8 cellular contexts compared by ENCODE assay signal in genomic region chr5:112737472-112738179, GRCh38. TPM values are rescaled to one million over a fixed set of nuclear protein-coding genes. Genes with fewer than 3 reads are reported as not detected.
A peak's percentile ranks its signal among the peaks of the same experiment; 100 is the strongest.
DNase-seq lines count a peak whose midpoint lies in the region; ATAC-seq and TF ChIP-seq lines count a peak whose summit lies in the region.

TSS of gene APC (plus strand) at chr5:112737885. CDS start at chr5:112754891, 17,006 bp downstream.

- H3K36me3 Mint-ChIP-seq in stimulated activated naive CD8-positive, alpha-beta T cell treated with anti-CD3 and anti-CD28 coated beads, Interleukin-15, Interleukin-2, amounts not matched to agents 100 ng/mL and 50 ng/mL, for 24 hours (ENCODE audit: low read depth), result peaks cover 5% of the 10 kb centered on the region

- H3K4me1 Mint-ChIP-seq in stimulated activated naive CD8-positive, alpha-beta T cell treated with anti-CD3 and anti-CD28 coated beads, Interleukin-15, Interleukin-2, amounts not matched to agents 100 ng/mL and 50 ng/mL, for 24 hours (ENCODE audit: low read depth), result peaks cover 20% of the 10 kb centered on the region

- peaks cover 17% of the 10 kb centered on the region for H3F3A ChIP-seq in neural cell (ENCODE audit: insufficient read depth, low read length, poor library complexity, severe bottlenecking)

- H3K9me3 ChIP-seq in neural cell (ENCODE audit: low read length), result no peaks in the 10 kb centered on the region

- H3K4me2 ChIP-seq in neural cell (ENCODE audit: low read length), result peak within 1 kb of the TSS; percentile 96

- H3K9me3 Mint-ChIP-seq in stimulated activated naive CD8-positive, alpha-beta T cell treated with anti-CD3 and anti-CD28 coated beads, Interleukin-15, Interleukin-2, amounts not matched to agents 100 ng/mL and 50 ng/mL, for 24 hours, result no peaks in the 10 kb centered on the region

- DNase-seq in Daoy (ENCODE audit: low read depth) (peak; percentile 97), LHCN-M2 (ENCODE audit: low read depth) (peak; percentile 88), SIG-M5 (lab: John Stamatoyannopoulos, UW) (peak; percentile 65), activated gamma-delta T cell (lab: John Stamatoyannopoulos, UW) (peak; percentile 76), foreskin fibroblast (peak; percentile 87 to 96)

- peak within 1 kb of the TSS; percentile 81 for H3K9ac ChIP-seq in neural cell (ENCODE audit: low read length)

- H2AFZ ChIP-seq in neural cell (ENCODE audit: low read depth, low read length), result peak within 1 kb of the TSS; percentile 71

- peak; percentile 64 for TF ChIP-seq EP300 in neural cell (conservative IDR thresholded peaks at IDR 0.05; ENCODE audit: poor library complexity, severe bottlenecking)

- H3K36me3 ChIP-seq in neural cell (ENCODE audit: insufficient read depth, low read length), result no peaks in the 10 kb centered on the region

- TF ChIP-seq CTCF in foreskin fibroblast (IDR thresholded peaks at IDR 0.05; ENCODE audit: low read depth, low read length) (no peak), neural cell (IDR thresholded peaks at IDR 0.05; ENCODE audit: poor library complexity, severe bottlenecking) (peak; percentile 31)

- H3K79me2 ChIP-seq in neural cell (replicated peaks; ENCODE audit: insufficient read depth, low read length), result peaks cover 75% of the 10 kb centered on the region

- H3K4me3 Mint-ChIP-seq in stimulated activated naive CD8-positive, alpha-beta T cell treated with anti-CD3 and anti-CD28 coated beads, Interleukin-15, Interleukin-2, amounts not matched to agents 100 ng/mL and 50 ng/mL, for 24 hours, result peak within 1 kb of the TSS; percentile 97

- peak; percentile 14 for TF ChIP-seq RAD21 in neural cell (conservative IDR thresholded peaks at IDR 0.05)

- H3K9me2 ChIP-seq in neural cell (ENCODE audit: insufficient read depth, low read length), result no peaks in the 10 kb centered on the region

- H3K27ac Mint-ChIP-seq in stimulated activated naive CD8-positive, alpha-beta T cell treated with anti-CD3 and anti-CD28 coated beads, Interleukin-15, Interleukin-2, amounts not matched to agents 100 ng/mL and 50 ng/mL, for 24 hours, result peak within 1 kb of the TSS; percentile 90

- peak within 1 kb of the TSS; percentile 65 to 76 for H3K4me3 ChIP-seq in foreskin fibroblast (ENCODE audit: low read depth in 1 of 2, low read length in 2 of 2)
- H3K4me3 ChIP-seq in neural cell (ENCODE audit: low read length), result peak within 1 kb of the TSS; percentile 77

- H3K27me3 ChIP-seq in neural cell (ENCODE audit: insufficient read depth, low read depth, low read length), result no peaks in the 10 kb centered on the region

- H4K20me1 ChIP-seq in neural cell (ENCODE audit: insufficient read depth), result no peaks in the 10 kb centered on the region

- ATAC-seq in GM21825 (IDR thresholded peaks at IDR 0.05; ENCODE audit: unreplicated experiment), result peak; percentile 99

- no peaks in the 10 kb centered on the region for H3K27me3 Mint-ChIP-seq in stimulated activated naive CD8-positive, alpha-beta T cell treated with anti-CD3 and anti-CD28 coated beads, Interleukin-15, Interleukin-2, amounts not matched to agents 100 ng/mL and 50 ng/mL, for 24 hours

- peak within 1 kb of the TSS; percentile 93 for H3K27ac ChIP-seq in neural cell (ENCODE audit: low read length)

TF ChIP-seq in neural cell, 6 proteins besides CTCF, POLR2A, EP300 and RAD21:
- peak; percentile 91 for TF ChIP-seq MXI1 (conservative IDR thresholded peaks at IDR 0.05; ENCODE audit: poor library complexity, severe bottlenecking)
- no peak for TF ChIP-seq EZH2 (IDR thresholded peaks at IDR 0.05; ENCODE audit: borderline replicate concordance, insufficient read depth, low read length, poor library complexity, severe bottlenecking)
- peak; percentile 25 for TF ChIP-seq SMC3 (conservative IDR thresholded peaks at IDR 0.05; ENCODE audit: poor library complexity)
- peak; percentile 97 for TF ChIP-seq POLR2AphosphoS5 (IDR thresholded peaks at IDR 0.05)
- TF ChIP-seq TAF1 (IDR thresholded peaks at IDR 0.05; ENCODE audit: low read depth), result peak; percentile 89
- TF ChIP-seq, protein P1, sequence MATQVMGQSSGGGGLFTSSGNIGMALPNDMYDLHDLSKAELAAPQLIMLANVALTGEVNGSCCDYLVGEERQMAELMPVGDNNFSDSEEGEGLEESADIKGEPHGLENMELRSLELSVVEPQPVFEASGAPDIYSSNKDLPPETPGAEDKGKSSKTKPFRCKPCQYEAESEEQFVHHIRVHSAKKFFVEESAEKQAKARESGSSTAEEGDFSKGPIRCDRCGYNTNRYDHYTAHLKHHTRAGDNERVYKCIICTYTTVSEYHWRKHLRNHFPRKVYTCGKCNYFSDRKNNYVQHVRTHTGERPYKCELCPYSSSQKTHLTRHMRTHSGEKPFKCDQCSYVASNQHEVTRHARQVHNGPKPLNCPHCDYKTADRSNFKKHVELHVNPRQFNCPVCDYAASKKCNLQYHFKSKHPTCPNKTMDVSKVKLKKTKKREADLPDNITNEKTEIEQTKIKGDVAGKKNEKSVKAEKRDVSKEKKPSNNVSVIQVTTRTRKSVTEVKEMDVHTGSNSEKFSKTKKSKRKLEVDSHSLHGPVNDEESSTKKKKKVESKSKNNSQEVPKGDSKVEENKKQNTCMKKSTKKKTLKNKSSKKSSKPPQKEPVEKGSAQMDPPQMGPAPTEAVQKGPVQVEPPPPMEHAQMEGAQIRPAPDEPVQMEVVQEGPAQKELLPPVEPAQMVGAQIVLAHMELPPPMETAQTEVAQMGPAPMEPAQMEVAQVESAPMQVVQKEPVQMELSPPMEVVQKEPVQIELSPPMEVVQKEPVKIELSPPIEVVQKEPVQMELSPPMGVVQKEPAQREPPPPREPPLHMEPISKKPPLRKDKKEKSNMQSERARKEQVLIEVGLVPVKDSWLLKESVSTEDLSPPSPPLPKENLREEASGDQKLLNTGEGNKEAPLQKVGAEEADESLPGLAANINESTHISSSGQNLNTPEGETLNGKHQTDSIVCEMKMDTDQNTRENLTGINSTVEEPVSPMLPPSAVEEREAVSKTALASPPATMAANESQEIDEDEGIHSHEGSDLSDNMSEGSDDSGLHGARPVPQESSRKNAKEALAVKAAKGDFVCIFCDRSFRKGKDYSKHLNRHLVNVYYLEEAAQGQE (IDR thresholded peaks at IDR 0.05; ENCODE audit: borderline replicate concordance), result peak; percentile 82

RNA-seq across cellular contexts. Expression of gene APC, which starts in this region (rescaled TPM):
- total RNA-seq in Daoy (2014; rRNA removed; shearing (Covaris generic)), result 24.2 and 31.8 TPM in 2 replicates
- total RNA-seq in LHCN-M2 (2014; rRNA removed), result 25.8 and 40.0 TPM in 2 replicates
- polyA plus RNA-seq in LHCN-M2 (2012), result 6.1 TPM
- 40.6 and 41.9 TPM in 2 replicates for polyA plus RNA-seq in neural cell
- 497 and 599 TPM in 2 replicates for polyA minus RNA-seq in neural cell

Comparison
In these comparisons a context has a peak if more than half of its experiments do, and no peak if none do; other contexts are left out.
1. Peak in every context shown above with its lines: DNase-seq, ATAC-seq, H3K4me3 ChIP-seq and H3K27ac ChIP-seq.